ENCODE assay signal across 8 cellular contexts in genomic region chr17:83047818-83048475, GRCh38. TPM values are rescaled to one million over a fixed set of nuclear protein-coding genes. Genes with fewer than 3 reads are reported as not detected.
DNase-seq lines count a peak whose midpoint lies in the region; ATAC-seq and TF ChIP-seq lines count a peak whose summit lies in the region.
"Not testable (repeated sequence)": the region's sequence is repeated elsewhere in the genome, so short reads cannot be mapped to it uniquely, and the experiment has no call there.

No MANE protein-coding gene starts in this region.

- H2BK120ac ChIP-seq in mesenchymal stem cell (ENCODE audit: low read depth, low read length): not testable (repeated sequence)

- CTCF ChIA-PET in PC-3 (lab: Charles Lee); activated CD4-positive, alpha-beta memory T cell treated with anti-CD3 and anti-CD28 coated beads, Interleukin-2, amount 10 ng/mL, durations not matched to agents 7 days and 5 days (lab: Charles Lee): not testable (repeated sequence)

- peaks cover 43% of the 10 kb centered on the region for H3K36me3 Mint-ChIP-seq in activated CD4-positive, alpha-beta memory T cell treated with anti-CD3 and anti-CD28 coated beads, Interleukin-2, amount 10 ng/mL, durations not matched to agents 7 days and 5 days (ENCODE audit: low read depth)
- H3K36me3 Mint-ChIP-seq in activated naive CD8-positive, alpha-beta T cell treated with anti-CD3 and anti-CD28 coated beads for 36 hours: peaks cover 44% of the 10 kb centered on the region
- H3K36me3 Mint-ChIP-seq in endothelial cell (ENCODE audit: low read depth, unreplicated experiment): not testable (repeated sequence)

- H3K79me1 ChIP-seq in mesenchymal stem cell (replicated peaks; ENCODE audit: low read length, poor library complexity, severe bottlenecking): peaks cover 18% of the 10 kb centered on the region

- H4K91ac ChIP-seq in mesenchymal stem cell (ENCODE audit: low read length): not testable (repeated sequence)

- H4K8ac ChIP-seq in mesenchymal stem cell (ENCODE audit: low read length): not testable (repeated sequence)

- H3K9me2 ChIP-seq in PC-3 (replicated peaks; ENCODE audit: low read length): not testable (repeated sequence)

- not testable (repeated sequence) for H2BK15ac ChIP-seq in mesenchymal stem cell (ENCODE audit: low read depth, poor library complexity, severe bottlenecking)

- intact Hi-C loops in PC-3 (cut with micrococcal nuclease): loop anchor here (2.0 kb wide), 1 partner anchor 85 kb away; no protein-coding TSS in a partner anchor
- intact Hi-C loops in posterior vena cava (cut with DNase I); transverse colon (cut with DNase I; ENCODE audit: low total_unique reads): not testable (repeated sequence)

- peaks cover 67% of the 10 kb centered on the region for H3K79me2 ChIP-seq in DND-41 (ENCODE audit: insufficient read depth, low read length)
- H3K79me2 ChIP-seq in PC-3 (ENCODE audit: low read length): not testable (repeated sequence)

- H3K4ac ChIP-seq in mesenchymal stem cell (ENCODE audit: low read depth in 1 of 2, low read length in 2 of 2): not testable (repeated sequence)

- H3K36me3 ChIP-seq in DND-41 (ENCODE audit: insufficient read depth, low read length): peaks cover 28% of the 10 kb centered on the region
- H3K36me3 ChIP-seq in PC-3 (ENCODE audit: low read depth, low read length); transverse colon: not testable (repeated sequence)
- peaks cover 6 to 26% of the 10 kb centered on the region in 2 experiments for H3K36me3 ChIP-seq in mesenchymal stem cell (ENCODE audit: control insufficient read depth in 1 of 2, insufficient read depth in 2 of 2, low read depth in 1 of 2, low read length in 2 of 2)

- H3K23ac ChIP-seq in mesenchymal stem cell (ENCODE audit: low read length in 2 of 2): not testable (repeated sequence)

- H2BK5ac ChIP-seq in mesenchymal stem cell (ENCODE audit: low read depth, low read length, poor library complexity, severe bottlenecking): peak overlapping the region; percentile 82

- not testable (repeated sequence) for TF ChIP-seq CTCF in DND-41 (IDR thresholded peaks at IDR 0.05; ENCODE audit: borderline replicate concordance, extremely low read depth, low read length, poor library complexity, severe bottlenecking); PC-3 (conservative IDR thresholded peaks at IDR 0.05; ENCODE audit: low read depth, low read length); endothelial cell (IDR thresholded peaks at IDR 0.05; ENCODE audit: unreplicated experiment); transverse colon (IDR thresholded peaks at IDR 0.05)

- not testable (repeated sequence) for ATAC-seq in DND-41 (ENCODE audit: insufficient read depth, low read depth); PC-3

- peak overlapping the region; percentile 62 for H3K4me2 ChIP-seq in DND-41 (ENCODE audit: insufficient read depth, low read length)
- H3K4me2 ChIP-seq in PC-3 (ENCODE audit: low read length): peak overlapping the region; percentile 52
- H3K4me2 ChIP-seq in mesenchymal stem cell (ENCODE audit: low read length, poor library complexity, severe bottlenecking): not testable (repeated sequence)

- peak overlapping the region; percentile 64 for H3K9ac ChIP-seq in DND-41 (ENCODE audit: low read depth, low read length)
- not testable (repeated sequence) for H3K9ac ChIP-seq in PC-3 (ENCODE audit: low read length); mesenchymal stem cell (ENCODE audit: low read length)

- TF ChIP-seq EP300 in transverse colon (IDR thresholded peaks at IDR 0.05; ENCODE audit: low read depth): not testable (repeated sequence)

- H2AFZ ChIP-seq in DND-41 (ENCODE audit: low read depth, low read length) (peak overlapping the region; percentile 60), PC-3 (ENCODE audit: low read length) (peak overlapping the region; percentile 69)
- not testable (repeated sequence) for H2AFZ ChIP-seq in mesenchymal stem cell (ENCODE audit: low read depth, low read length)

- DNase-seq in DND-41: peak; percentile 26
- DNase-seq in PC-3; activated naive CD8-positive, alpha-beta T cell treated with anti-CD3 and anti-CD28 coated beads for 36 hours; endothelial cell (ENCODE audit: low spot score); mesenchymal stem cell; transverse colon: not testable (repeated sequence)
- peak; percentile 16 for DNase-seq in activated CD4-positive, alpha-beta memory T cell treated with anti-CD3 and anti-CD28 coated beads, Interleukin-2, amount 10 ng/mL, durations not matched to agents 7 days and 5 days
- DNase-seq in posterior vena cava (ENCODE audit: low spot score): peak; percentile 35

- not testable (repeated sequence) for BruUV-seq in PC-3 (replicated peaks; lab: Mats Ljungman, UMichigan)

- H3K4me1 Mint-ChIP-seq in activated CD4-positive, alpha-beta memory T cell treated with anti-CD3 and anti-CD28 coated beads, Interleukin-2, amount 10 ng/mL, durations not matched to agents 7 days and 5 days: peaks cover 66% of the 10 kb centered on the region
- peaks cover 29% of the 10 kb centered on the region for H3K4me1 Mint-ChIP-seq in activated naive CD8-positive, alpha-beta T cell treated with anti-CD3 and anti-CD28 coated beads for 36 hours
- H3K4me1 Mint-ChIP-seq in endothelial cell (ENCODE audit: unreplicated experiment): not testable (repeated sequence)

- not testable (repeated sequence) for H2BK12ac ChIP-seq in mesenchymal stem cell (ENCODE audit: low read length in 2 of 2)

- 93% methylated on average over 11 of the region's 12 CpGs for whole genome bisulfite sequencing in mesenchymal stem cell
- WGBS in transverse colon (ENCODE audit: low coverage in 1 of 2), 2 donors: 65 to 77% methylated on average over 5 to 12 of the region's 12 CpGs

- H3F3A ChIP-seq in PC-3 (ENCODE audit: low read length, unreplicated experiment): not testable (repeated sequence)

- peaks cover 22% of the 10 kb centered on the region for H3K9me3 ChIP-seq in DND-41 (ENCODE audit: insufficient read depth, low read length, severe bottlenecking)
- not testable (repeated sequence) for H3K9me3 ChIP-seq in PC-3 (ENCODE audit: low read length); transverse colon
- peaks cover 16% of the 10 kb centered on the region for H3K9me3 ChIP-seq in mesenchymal stem cell (ENCODE audit: control insufficient read depth, low read length)

- not testable (repeated sequence) for TF ChIP-seq POLR2A in transverse colon (IDR thresholded peaks at IDR 0.05)

- H3K4me1 ChIP-seq in DND-41 (ENCODE audit: insufficient read depth, low read length) (peaks cover 75% of the 10 kb centered on the region), PC-3 (ENCODE audit: insufficient read depth, low read length) (peaks cover 26% of the 10 kb centered on the region), mesenchymal stem cell (ENCODE audit: control insufficient read depth, insufficient read depth, low read depth, low read length) (peaks cover 15% of the 10 kb centered on the region), transverse colon (peaks cover 9 to 14% (median 12%) of the 10 kb centered on the region in 4 donors)

- peaks cover 11% of the 10 kb centered on the region for H3K9me3 Mint-ChIP-seq in activated CD4-positive, alpha-beta memory T cell treated with anti-CD3 and anti-CD28 coated beads, Interleukin-2, amount 10 ng/mL, durations not matched to agents 7 days and 5 days
- H3K9me3 Mint-ChIP-seq in activated naive CD8-positive, alpha-beta T cell treated with anti-CD3 and anti-CD28 coated beads for 36 hours; endothelial cell (ENCODE audit: unreplicated experiment): not testable (repeated sequence)

- H2AK5ac ChIP-seq in mesenchymal stem cell (ENCODE audit: low read length, severe bottlenecking): not testable (repeated sequence)

- H3K18ac ChIP-seq in mesenchymal stem cell (ENCODE audit: low read depth in 1 of 2, low read length in 2 of 2): not testable (repeated sequence)

- H3K27ac ChIP-seq in DND-41 (ENCODE audit: low read length) (peak overlapping the region; percentile 97), PC-3 (ENCODE audit: low read length) (peak overlapping the region; percentile 68), mesenchymal stem cell (ENCODE audit: low read length, poor library complexity, severe bottlenecking) (peak overlapping the region; percentile 88), transverse colon (peak overlapping the region in 3 of 4 donors; percentile 2 to 74 (median 66))

- H3K14ac ChIP-seq in mesenchymal stem cell (ENCODE audit: low read length in 2 of 2): not testable (repeated sequence)

- in situ Hi-C loops in transverse colon (cut with MboI; ENCODE audit: low pct_ligation_motif_present in 1 of 4, low pct_unique_long_range_greater_than_20kb in 1 of 4, low sequenced_read_pairs in 3 of 4): not testable (repeated sequence)

- H3K4me3 ChIP-seq in DND-41 (ENCODE audit: low read depth in 1 of 2, low read length in 2 of 2) (peak overlapping the region; percentile 4 to 60; a peak in 3 of 4 replicates), PC-3 (ENCODE audit: low read length) (peak overlapping the region; percentile 5; the same call in 1 of the 2 replicates)
- not testable (repeated sequence) for H3K4me3 ChIP-seq in mesenchymal stem cell (ENCODE audit: insufficient read depth in 1 of 2, low read depth in 1 of 2, low read length in 2 of 2); transverse colon

- peak overlapping the region; percentile 92 for H3K27ac Mint-ChIP-seq in activated CD4-positive, alpha-beta memory T cell treated with anti-CD3 and anti-CD28 coated beads, Interleukin-2, amount 10 ng/mL, durations not matched to agents 7 days and 5 days
- peak overlapping the region; percentile 93 for H3K27ac Mint-ChIP-seq in activated naive CD8-positive, alpha-beta T cell treated with anti-CD3 and anti-CD28 coated beads for 36 hours
- H3K27ac Mint-ChIP-seq in endothelial cell (ENCODE audit: unreplicated experiment): peak overlapping the region; percentile 57

- not testable (repeated sequence) for H4K20me1 ChIP-seq in DND-41 (ENCODE audit: insufficient read depth, low read length); PC-3 (ENCODE audit: low read length)

- POLR2A ChIA-PET in PC-3 (lab: Charles Lee; ENCODE audit: unreplicated experiment): not testable (repeated sequence)
- POLR2A ChIA-PET in activated CD4-positive, alpha-beta memory T cell treated with anti-CD3 and anti-CD28 coated beads, Interleukin-2, amount 10 ng/mL, durations not matched to agents 7 days and 5 days (lab: Charles Lee): interaction anchor here (1.1 to 1.7 kb wide), 4 partner anchors 36 to 184 kb away, joined by 7 to 8 read pairs (median 7); no protein-coding TSS in a partner anchor

- not testable (repeated sequence) for H3K27me3 Mint-ChIP-seq in activated CD4-positive, alpha-beta memory T cell treated with anti-CD3 and anti-CD28 coated beads, Interleukin-2, amount 10 ng/mL, durations not matched to agents 7 days and 5 days; activated naive CD8-positive, alpha-beta T cell treated with anti-CD3 and anti-CD28 coated beads for 36 hours; endothelial cell (ENCODE audit: unreplicated experiment)

- H3K27me3 ChIP-seq in DND-41 (ENCODE audit: insufficient read depth, low read length, poor library complexity); PC-3 (ENCODE audit: low read length); mesenchymal stem cell (ENCODE audit: control insufficient read depth in 1 of 2, insufficient read depth in 1 of 2, low read length in 2 of 2); transverse colon: not testable (repeated sequence)

- H3K4me3 Mint-ChIP-seq in activated CD4-positive, alpha-beta memory T cell treated with anti-CD3 and anti-CD28 coated beads, Interleukin-2, amount 10 ng/mL, durations not matched to agents 7 days and 5 days: peak overlapping the region; percentile 84
- H3K4me3 Mint-ChIP-seq in activated naive CD8-positive, alpha-beta T cell treated with anti-CD3 and anti-CD28 coated beads for 36 hours: peak overlapping the region; percentile 70
- H3K4me3 Mint-ChIP-seq in endothelial cell (ENCODE audit: unreplicated experiment): not testable (repeated sequence)

RNA-seq across cellular contexts. Expression of gene METRNL, which starts 31.5 kb away (rescaled TPM):
- 30.6 and 38.5 TPM in 2 replicates for total RNA-seq in PC-3 (2014; rRNA removed)
- total RNA-seq in activated CD4-positive, alpha-beta memory T cell treated with anti-CD3 and anti-CD28 coated beads, Interleukin-2, amount 10 ng/mL, durations not matched to agents 7 days and 5 days: 10 to 100 TPM; 27.3 to 28.1 TPM
- total RNA-seq in activated naive CD8-positive, alpha-beta T cell treated with anti-CD3 and anti-CD28 coated beads for 36 hours: 1 to 10 TPM; 4.7 to 5.9 TPM
- total RNA-seq in endothelial cell (ENCODE audit: unreplicated experiment): 5.3 TPM
- polyA plus RNA-seq in mesenchymal stem cell (2013, experiment 1 of 2): 15.1 TPM
- 14.1 TPM for polyA plus RNA-seq in mesenchymal stem cell (2013, experiment 2 of 2)
- 100 to 1,000 TPM in 1 of 2 donors, 10 to 100 TPM in 1; 80.5 to 101 TPM for total RNA-seq in posterior vena cava
- 100 to 1,000 TPM in 2 of 4 donors, 10 to 100 TPM in 2; 46.8 to 325 (median 112) TPM for total RNA-seq in transverse colon
